In the genomic region with DNA sequence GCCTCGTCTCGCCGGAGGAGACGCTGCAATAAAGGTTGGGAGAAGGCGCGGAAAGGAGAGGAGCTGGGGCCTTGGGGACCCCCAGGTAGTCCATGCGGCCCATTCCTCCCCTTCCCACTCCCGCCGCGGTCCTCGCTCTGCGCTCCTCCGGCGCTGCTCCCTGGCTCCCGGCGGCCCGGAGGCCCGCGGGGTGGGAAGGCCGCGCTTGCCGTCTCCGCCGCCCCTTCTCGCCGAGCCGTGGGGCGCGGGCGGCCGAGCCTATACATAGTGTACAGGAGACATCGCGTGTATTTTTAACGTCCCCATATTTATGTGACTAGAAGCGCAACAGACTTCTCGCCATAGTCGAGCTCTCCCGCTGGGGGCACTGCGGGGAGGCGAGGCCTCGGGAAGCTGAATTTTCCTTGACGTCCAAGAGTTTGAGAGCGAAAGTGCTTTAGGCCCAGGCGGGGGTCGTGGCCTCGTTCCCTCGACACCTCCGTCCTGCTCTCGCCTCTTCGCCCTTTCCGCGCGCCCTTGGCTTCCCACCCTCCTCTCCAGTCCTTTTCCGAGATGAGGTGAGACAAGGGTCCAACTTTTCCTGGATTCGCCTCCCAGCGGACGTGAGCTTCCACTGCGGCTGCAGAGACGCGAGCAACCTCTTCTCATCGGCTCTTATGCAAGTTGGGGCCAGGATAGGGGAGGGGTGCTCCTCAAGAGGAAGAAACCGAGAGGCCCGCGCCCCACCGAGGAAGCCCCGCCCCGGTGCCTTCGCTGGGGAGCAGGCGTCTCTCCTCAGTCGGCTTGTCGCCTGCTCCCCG, we compare ENCODE assay signal across 8 cellular contexts. TPM values are rescaled to one million over a fixed set of nuclear protein-coding genes. Genes with fewer than 3 reads are reported as not detected.
DNase-seq lines count a peak whose midpoint lies in the region; ATAC-seq and TF ChIP-seq lines count a peak whose summit lies in the region.

No MANE protein-coding gene starts in this region.

- H3K4me1 Mint-ChIP-seq in endodermal cell (peaks cover 7% of the 10 kb centered on the region), memory B cell (peaks cover 23% of the 10 kb centered on the region)

- H3K27me3 ChIP-seq in endodermal cell (ENCODE audit: control insufficient read depth, insufficient read depth, low read length, poor library complexity, severe bottlenecking) (peaks cover 70% of the 10 kb centered on the region), upper lobe of right lung (peaks cover 30% of the 10 kb centered on the region)

- no peak overlapping the region for H3K9ac ChIP-seq in endodermal cell (ENCODE audit: extremely low read depth, low read length, poor library complexity, severe bottlenecking)

- intact Hi-C loops in upper lobe of right lung (cut with DNase I), result no loop called here

- peak overlapping the region; percentile 38 for H3K4me3 Mint-ChIP-seq in endodermal cell
- peak overlapping the region; percentile 54 for H3K4me3 Mint-ChIP-seq in memory B cell

- H3K36me3 Mint-ChIP-seq in endodermal cell (ENCODE audit: low read depth) (peaks cover 29% of the 10 kb centered on the region), memory B cell (peaks cover 27% of the 10 kb centered on the region)

- peak; percentile 58 for ATAC-seq in memory B cell (ENCODE audit: low read depth)
- peak; percentile 50 for ATAC-seq in upper lobe of right lung

- peak overlapping the region; percentile 40 for H3K4me3 ChIP-seq in endodermal cell (ENCODE audit: low read length)
- peak overlapping the region; percentile 26 for H3K4me3 ChIP-seq in upper lobe of right lung

- TF ChIP-seq CTCF in endodermal cell (conservative IDR thresholded peaks at IDR 0.05) (peak; percentile 68), upper lobe of right lung (IDR thresholded peaks at IDR 0.05) (peak; percentile 11)

- H3K27ac ChIP-seq in endodermal cell (ENCODE audit: low read depth, low read length), result no peak overlapping the region
- H3K27ac ChIP-seq in upper lobe of right lung, result no peak overlapping the region

- H3K27me3 Mint-ChIP-seq in endodermal cell (ENCODE audit: insufficient read depth) (peaks cover 63% of the 10 kb centered on the region), memory B cell (peaks cover 9% of the 10 kb centered on the region)

- H3K9me3 ChIP-seq in endodermal cell (ENCODE audit: control insufficient read depth, low read length) (no peaks in the 10 kb centered on the region), upper lobe of right lung (no peaks in the 10 kb centered on the region)

- peaks cover 21% of the 10 kb centered on the region for H3K36me3 ChIP-seq in endodermal cell (ENCODE audit: control insufficient read depth, insufficient read depth, low read length)
- peaks cover 34% of the 10 kb centered on the region for H3K36me3 ChIP-seq in upper lobe of right lung

- H3K9me3 Mint-ChIP-seq in endodermal cell (no peaks in the 10 kb centered on the region), memory B cell (no peaks in the 10 kb centered on the region)

- WGBS in endodermal cell (ENCODE audit: insufficient coverage in 1 of 2, insufficient read length in 1 of 2), 2 experiments, result 8 to 14% methylated on average over 44 to 72 of the region's 72 CpGs

- H3K27ac Mint-ChIP-seq in endodermal cell (no peak overlapping the region), memory B cell (no peak overlapping the region)

- H3K4me1 ChIP-seq in endodermal cell (ENCODE audit: control insufficient read depth, insufficient read depth, low read length) (no peaks in the 10 kb centered on the region), upper lobe of right lung (peaks cover 34% of the 10 kb centered on the region)

- DNase-seq in AG20443 (ENCODE audit: low spot score) (peak; percentile 55), NCI-H526 treated with DMSO at 0.1 percent for 48 hours (lab: John Stamatoyannopoulos, UW) (peak; percentile 80), endodermal cell (peak; percentile 87), memory B cell (ENCODE audit: low spot score in 2 of 2) (peak in 1 of 2 donors; percentile 26), upper lobe of right lung (peak; percentile 76), NCI-H2029 treated with DMSO at 0.1 percent for 48 hours (lab: John Stamatoyannopoulos, UW) (no peak), COLO668 (lab: John Stamatoyannopoulos, UW; ENCODE audit: unreplicated experiment) (no peak), cortex of kidney (lab: John Stamatoyannopoulos, UW) (no peak)

RNA-seq across cellular contexts. Expression of a gene that starts 29.0 kb away (rescaled TPM):
- total RNA-seq in endodermal cell, result 10 to 100 TPM in 1 of 2 donors, 1 to 10 TPM in 1; 5.7 to 10.2 TPM
- polyA plus RNA-seq in endodermal cell (2013, experiment 1 of 2), result 7.2 TPM
- 7.4 TPM for polyA plus RNA-seq in endodermal cell (2013, experiment 2 of 2)
- 2.0 TPM for total RNA-seq in upper lobe of right lung

RNA-seq across cellular contexts. Expression of a gene that starts 31.7 kb away (rescaled TPM):
- total RNA-seq in endodermal cell (10 to 100 TPM; 19.3 to 28.7 TPM), upper lobe of right lung (28.7 TPM)
- 26.8 TPM for polyA plus RNA-seq in endodermal cell (2013, experiment 1 of 2)
- polyA plus RNA-seq in endodermal cell (2013, experiment 2 of 2), result 25.4 TPM

RNA-seq across cellular contexts. Expression of a gene that starts 49.3 kb away (rescaled TPM):
- total RNA-seq in endodermal cell (under 1 TPM; 0.15 to 0.29 TPM), upper lobe of right lung (5.5 TPM)
- 0.32 TPM for polyA plus RNA-seq in endodermal cell (2013, experiment 1 of 2)
- 0.83 TPM for polyA plus RNA-seq in endodermal cell (2013, experiment 2 of 2)

Comparison
In these comparisons a context has a peak if more than half of its experiments do, and no peak if none do; other contexts are left out.
1. DNase-seq: peak in AG20443 (single experiment), NCI-H526 treated with DMSO at 0.1 percent for 48 hours (single experiment), endodermal cell (single experiment) and upper lobe of right lung (single experiment); none in NCI-H2029 treated with DMSO at 0.1 percent for 48 hours (single experiment), COLO668 (single experiment) and cortex of kidney (single experiment).